ENCODE assay signal across 23 cellular contexts in genomic region chr18:78999939-79000338, GRCh38. TPM values are rescaled to one million over a fixed set of nuclear protein-coding genes. Genes with fewer than 3 reads are reported as not detected.
A peak's percentile ranks its signal among the peaks of the same experiment; 100 is the strongest.
DNase-seq lines count a peak whose midpoint lies in the region; ATAC-seq and TF ChIP-seq lines count a peak whose summit lies in the region.
"Had no signal": no experiment of that assay in that cellular context is flagged by ENCODE, and none has a peak within 500 bp of the region (broad histone marks: within the 10 kb centered on the region; RNA-seq: fewer than 3 reads in every experiment).

No MANE protein-coding gene starts in this region.

- H3K36me3 ChIP-seq in hepatocyte (replicated peaks; ENCODE audit: insufficient read depth, low read depth), result no peaks in the 10 kb centered on the region
- H3K36me3 ChIP-seq in CD4-positive, alpha-beta memory T cell (ENCODE audit: insufficient read depth, low read length), result no peaks in the 10 kb centered on the region
- H3K36me3 ChIP-seq: left ventricle myocardium inferior, thoracic aorta had no signal

- H2AFZ ChIP-seq in hepatocyte, result no peak overlapping the region

- CTCF ChIA-PET in CD4-positive, alpha-beta memory T cell (lab: Charles Lee; ENCODE audit: partially characterized antibody), result interaction anchor here (1.9 kb wide), 1 partner anchor 9 kb away, joined by 4 read pairs; no protein-coding TSS in a partner anchor

- no peak overlapping the region for H3K4me2 ChIP-seq in hepatocyte

- peaks cover 0 to 2% (median 0%) of the 10 kb centered on the region in 8 donors for H3K9me3 Mint-ChIP-seq in CD4-positive, alpha-beta memory T cell
- H3K9me3 Mint-ChIP-seq: activated naive CD8-positive, alpha-beta T cell treated with anti-CD3 and anti-CD28 coated beads, Interleukin-2, amount 50 U/mL, for 24 hours; brain had no signal

- H4K20me1 ChIP-seq in hepatocyte (ENCODE audit: insufficient read depth, poor library complexity, severe bottlenecking), result no peaks in the 10 kb centered on the region

- DNase-seq in DMS79 treated with DMSO at 0.1 percent for 48 hours (lab: John Stamatoyannopoulos, UW) (peak; percentile 15), DMS79 (lab: John Stamatoyannopoulos, UW) (no peak), NCI-H510A treated with DMSO at 0.1 percent for 48 hours (lab: John Stamatoyannopoulos, UW) (peak; percentile 86), hepatocyte (ENCODE audit: low spot score) (peak; percentile 51), NOMO-1 treated with dmso at 0.1 percent for 144 hours (lab: John Stamatoyannopoulos, UW; ENCODE audit: unreplicated experiment) (no peak)
- no peak for DNase-seq in CD4-positive, alpha-beta memory T cell
- DNase-seq: activated effector memory CD4-positive, alpha-beta T cell treated with anti-CD3 and anti-CD28 coated beads, Interleukin-2, amount 50 U/mL, for 16 hours; activated naive CD8-positive, alpha-beta T cell treated with anti-CD3 and anti-CD28 coated beads, Interleukin-2, amount 50 U/mL, for 24 hours; KBM-7; left ventricle myocardium inferior; MV-4-11; NCI-H2107; stimulated activated CD4-positive, alpha-beta T cell treated with anti-CD3 and anti-CD28 coated beads, Interleukin-2, amount 100 ng/mL, for 24 hours; stimulated activated naive CD4-positive, alpha-beta T cell had no signal

- peaks cover 0 to 8% of the 10 kb centered on the region in 2 donors for H3K27me3 Mint-ChIP-seq in CD4-positive, alpha-beta memory T cell

- intact Hi-C loops in CD4-positive, alpha-beta memory T cell (cut with micrococcal nuclease), result no loop called here

- H3K27me3 ChIP-seq in hepatocyte, result no peaks in the 10 kb centered on the region
- H3K27me3 ChIP-seq in CD4-positive, alpha-beta memory T cell (ENCODE audit: insufficient read depth, low read length), result no peaks in the 10 kb centered on the region

- ATAC-seq in GM18517 (IDR thresholded peaks at IDR 0.05; ENCODE audit: unreplicated experiment) (no peak), HG03521 (IDR thresholded peaks at IDR 0.05; ENCODE audit: unreplicated experiment) (no peak)
- ATAC-seq: activated naive CD8-positive, alpha-beta T cell treated with anti-CD3 and anti-CD28 coated beads, Interleukin-2, amount 50 U/mL, for 24 hours; mucosa of descending colon had no signal

- H3K9me3 ChIP-seq in hepatocyte (ENCODE audit: low read depth), result no peaks in the 10 kb centered on the region
- no peaks in the 10 kb centered on the region for H3K9me3 ChIP-seq in CD4-positive, alpha-beta memory T cell (ENCODE audit: control insufficient read depth in 1 of 2, low read length in 2 of 2)
- H3K9me3 ChIP-seq: left ventricle myocardium inferior, mucosa of descending colon, thoracic aorta had no signal

- POLR2A ChIA-PET in CD4-positive, alpha-beta memory T cell (lab: Charles Lee; ENCODE audit: partially characterized antibody), result no interaction called here

- no peak for TF ChIP-seq CTCF in hepatocyte (IDR thresholded peaks at IDR 0.05; ENCODE audit: poor library complexity)

- 66% methylated on average over 8 of the region's 8 CpGs for WGBS in hepatocyte (ENCODE audit: low lambda C conversion rate, missing lambda C conversion rate)

- no peaks in the 10 kb centered on the region for H3K4me1 Mint-ChIP-seq in CD4-positive, alpha-beta memory T cell
- H3K4me1 Mint-ChIP-seq: activated naive CD8-positive, alpha-beta T cell treated with anti-CD3 and anti-CD28 coated beads, Interleukin-2, amount 50 U/mL, for 24 hours had no signal

- H3K79me2 ChIP-seq in hepatocyte, result no peaks in the 10 kb centered on the region

- H3K9me2 ChIP-seq in hepatocyte (replicated peaks; ENCODE audit: insufficient read depth), result no peaks in the 10 kb centered on the region

- H3K27ac Mint-ChIP-seq in CD4-positive, alpha-beta memory T cell, result no peak overlapping the region
- H3K27ac Mint-ChIP-seq: activated naive CD8-positive, alpha-beta T cell treated with anti-CD3 and anti-CD28 coated beads, Interleukin-2, amount 50 U/mL, for 24 hours had no signal

- H3K27ac ChIP-seq in hepatocyte, result no peak overlapping the region
- H3K27ac ChIP-seq in CD4-positive, alpha-beta memory T cell (ENCODE audit: low read depth, low read length), result no peak overlapping the region
- H3K27ac ChIP-seq: 22Rv1, left ventricle myocardium inferior, thoracic aorta had no signal

- H3K4me3 Mint-ChIP-seq in CD4-positive, alpha-beta memory T cell, result no peak overlapping the region
- H3K4me3 Mint-ChIP-seq: activated naive CD8-positive, alpha-beta T cell treated with anti-CD3 and anti-CD28 coated beads, Interleukin-2, amount 50 U/mL, for 24 hours; brain had no signal

- H3K4me1 ChIP-seq in hepatocyte (ENCODE audit: insufficient read depth), result no peaks in the 10 kb centered on the region
- no peaks in the 10 kb centered on the region for H3K4me1 ChIP-seq in CD4-positive, alpha-beta memory T cell (ENCODE audit: insufficient read depth, low read length)
- H3K4me1 ChIP-seq: left ventricle myocardium inferior had no signal

- no peak overlapping the region for H3K4me3 ChIP-seq in hepatocyte
- H3K4me3 ChIP-seq in CD4-positive, alpha-beta memory T cell (ENCODE audit: low read length in 2 of 2), result no peak overlapping the region
- H3K4me3 ChIP-seq: left ventricle myocardium inferior, mucosa of descending colon, thoracic aorta had no signal

- no peaks in the 10 kb centered on the region for H3K36me3 Mint-ChIP-seq in CD4-positive, alpha-beta memory T cell

RNA-seq across cellular contexts. Expression of gene SALL3, which starts 20.3 kb away (rescaled TPM):
- total RNA-seq in hepatocyte, result 0.30 and 0.48 TPM in 2 replicates
- 0.54 and 1.1 TPM in 2 replicates for polyA plus RNA-seq in hepatocyte
- not detected for total RNA-seq in CD4-positive, alpha-beta memory T cell
- polyA plus RNA-seq in CD4-positive, alpha-beta memory T cell, result not detected
- total RNA-seq: G401; mucosa of descending colon; skeletal muscle tissue; T-helper 1 cell treated with Interleukin-12 subunit alpha and Interleukin-12 subunit beta and Interleukin-4 antibody, amounts not matched to agents 30 ng/mL and 1 ng/mL, for 36 hours; thoracic aorta had no signal

Comparison
In these comparisons a context has a peak if more than half of its experiments do, and no peak if none do; other contexts are left out.
1. DNase-seq: peak in DMS79 treated with DMSO at 0.1 percent for 48 hours (single experiment), NCI-H510A treated with DMSO at 0.1 percent for 48 hours (single experiment) and hepatocyte (single experiment); none in DMS79 (single experiment), NOMO-1 treated with dmso at 0.1 percent for 144 hours (single experiment) and CD4-positive, alpha-beta memory T cell (0 of 5).